In the genomic region with DNA sequence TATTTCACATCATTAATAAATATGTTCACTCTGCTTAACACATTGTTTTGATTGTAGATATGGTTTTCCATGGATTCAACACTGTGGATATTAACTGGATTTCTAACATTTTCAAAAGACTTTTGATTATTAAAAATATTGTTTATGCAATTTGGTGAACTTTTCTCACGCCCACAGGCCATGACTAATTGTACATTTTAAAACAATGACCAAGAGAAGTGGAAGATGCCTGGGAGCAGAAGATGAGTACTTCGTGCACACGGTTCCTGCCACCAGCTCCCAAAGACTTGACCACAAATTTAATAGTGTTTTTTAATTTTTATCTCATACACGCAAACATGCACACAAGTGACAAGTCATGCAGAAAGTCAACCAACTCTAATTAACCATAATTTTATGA, we compare ENCODE assay signal across 25 cellular contexts.
"Had no signal": no experiment of that assay in that cellular context is flagged by ENCODE, and none has a peak within 500 bp of the region (broad histone marks: within the 10 kb centered on the region; RNA-seq: fewer than 3 reads in every experiment).

No MANE protein-coding gene starts in this region.

- H3K9me3 Mint-ChIP-seq: memory B cell had no signal

- H3K36me3 Mint-ChIP-seq: memory B cell; naive thymus-derived CD4-positive, alpha-beta T cell had no signal

- H3K4me3 ChIP-seq: colonic mucosa, esophagus squamous epithelium, gastrocnemius medialis, heart right ventricle, left lung, lower lobe of right lung had no signal

- H3K27me3 Mint-ChIP-seq: dendritic cell treated with granulocyte-macrophage colony-stimulating factor and Interleukin-4, amounts not matched to agents 40 ng/mL and 50 ng/mL, for 4 days; effector memory CD8-positive, alpha-beta T cell; memory B cell had no signal

- H3K4me1 ChIP-seq: colonic mucosa, gastrocnemius medialis, heart right ventricle, left lung, lower lobe of right lung had no signal

- H3K4me1 Mint-ChIP-seq: memory B cell; naive thymus-derived CD4-positive, alpha-beta T cell had no signal

- DNase-seq: colonic mucosa; cortex of kidney; effector CD8-positive, alpha-beta T cell; effector memory CD8-positive, alpha-beta T cell; endodermal cell; erythroblast; esophagus squamous epithelium; foreskin melanocyte; gastrocnemius medialis; glutamatergic neuron; head of caudate nucleus; heart right ventricle; hippocampal formation; left cardiac atrium; left lung; left ventricle myocardium superior; lower lobe of right lung; mesendoderm; midbrain; naive thymus-derived CD4-positive, alpha-beta T cell had no signal

- H3K27me3 ChIP-seq: colonic mucosa, esophagus squamous epithelium, gastrocnemius medialis, left lung had no signal

- H3K27ac Mint-ChIP-seq: dendritic cell treated with granulocyte-macrophage colony-stimulating factor and Interleukin-4, amounts not matched to agents 40 ng/mL and 50 ng/mL, for 4 days; effector memory CD8-positive, alpha-beta T cell; endodermal cell; memory B cell; naive thymus-derived CD4-positive, alpha-beta T cell had no signal

- FAIRE-seq: endometrium, islet of Langerhans, keratinocyte had no signal

- H3K27ac ChIP-seq: colonic mucosa, gastrocnemius medialis, heart right ventricle, left lung, lower lobe of right lung had no signal

- H3K4me3 Mint-ChIP-seq: dendritic cell treated with granulocyte-macrophage colony-stimulating factor and Interleukin-4, amounts not matched to agents 40 ng/mL and 50 ng/mL, for 4 days; effector memory CD8-positive, alpha-beta T cell; endodermal cell; memory B cell; naive thymus-derived CD4-positive, alpha-beta T cell had no signal

- H3K36me3 ChIP-seq: colonic mucosa, esophagus squamous epithelium, gastrocnemius medialis, heart right ventricle, left lung, lower lobe of right lung had no signal

- H3K9me3 ChIP-seq: colonic mucosa, esophagus squamous epithelium, gastrocnemius medialis, lower lobe of right lung had no signal
